Comparison of ENCODE assay signal across 15 cellular contexts in the genomic region with DNA sequence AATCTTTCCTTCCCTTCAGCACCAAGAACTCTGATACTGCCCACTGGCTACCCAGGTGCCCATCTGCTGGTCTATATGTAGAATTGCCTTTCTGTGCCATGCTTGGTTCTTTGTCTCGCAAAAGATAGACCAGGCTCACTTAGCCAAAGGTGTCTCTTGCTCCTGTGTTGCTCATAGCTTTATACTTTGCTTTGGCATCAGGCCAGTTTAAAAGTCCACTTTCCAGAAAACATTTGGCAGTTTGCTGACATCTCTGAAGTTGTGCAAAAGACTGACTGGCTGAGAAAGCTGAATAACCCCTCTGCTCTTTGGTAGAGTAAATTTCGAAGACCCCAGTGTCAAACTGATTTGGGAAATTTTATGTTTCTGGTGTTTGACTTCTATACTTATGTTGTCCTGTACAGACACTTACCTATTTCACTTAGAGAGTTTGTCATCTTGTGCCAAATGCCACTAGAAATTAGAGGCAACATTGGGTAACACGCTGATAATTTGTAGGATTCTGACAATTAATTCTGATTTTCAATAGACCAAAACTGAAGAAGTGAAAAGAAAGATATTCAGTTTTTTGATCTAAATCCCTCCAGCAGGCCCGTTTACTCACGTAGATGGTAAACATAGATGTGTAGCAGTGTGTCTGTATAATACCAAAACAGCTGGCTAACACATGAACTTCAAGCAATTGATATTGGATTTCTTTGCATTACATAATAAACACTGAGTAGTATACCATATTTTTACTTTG.
A peak's percentile ranks its signal among the peaks of the same experiment; 100 is the strongest.
DNase-seq lines count a peak whose midpoint lies in the region; ATAC-seq and TF ChIP-seq lines count a peak whose summit lies in the region.
"Had no signal": no experiment of that assay in that cellular context is flagged by ENCODE, and none has a peak within 500 bp of the region (broad histone marks: within the 10 kb centered on the region; RNA-seq: fewer than 3 reads in every experiment).

No MANE protein-coding gene starts in this region.

- H3K27me3 Mint-ChIP-seq in immature natural killer cell (ENCODE audit: low read depth in 3 of 3) (peaks cover 0 to 4% (median 2%) of the 10 kb centered on the region in 3 donors), natural killer cell (ENCODE audit: low read depth in 2 of 2) (peaks cover 0 to 6% of the 10 kb centered on the region in 2 donors)

- H3K4me3 ChIP-seq in fibroblast of the aortic adventitia (ENCODE audit: low read depth, low read length) (no peak overlapping the region), retinal pigment epithelial cell (ENCODE audit: low read length) (no peak overlapping the region)
- H3K4me3 ChIP-seq: ascending aorta, MG63, mucosa of descending colon had no signal

- DNase-seq in HCEC 1CT (peak; percentile 28), RPMI8226 (peak; percentile 19), fibroblast of the aortic adventitia (ENCODE audit: low read depth) (peak; percentile 62), retinal pigment epithelial cell (ENCODE audit: low read depth) (no peak), immature natural killer cell (no peak), natural killer cell (no peak), GM19238 (ENCODE audit: insufficient read length, low spot score) (no peak)
- DNase-seq: activated CD4-positive, alpha-beta T cell treated with anti-CD3 and anti-CD28 coated beads for 4 hours; activated T-cell treated with anti-CD3 and anti-CD28 coated beads, Interleukin-2, amount 50 U/mL, for 4 hours; COR-L47; MG63; mucosa of descending colon; NCI-H2171 treated with DMSO at 0.1 percent for 48 hours had no signal

- H3K4me3 Mint-ChIP-seq in immature natural killer cell (no peak overlapping the region), natural killer cell (no peak overlapping the region)
- H3K4me3 Mint-ChIP-seq: activated T-cell treated with anti-CD3 and anti-CD28 coated beads, Interleukin-2, amount 50 U/mL, for 4 hours; T-helper 1 cell treated with Interleukin-12 subunit alpha and Interleukin-12 subunit beta and Interleukin-4 antibody, amounts not matched to agents 30 μg/mL and 1 μg/mL, for 36 hours had no signal

- ATAC-seq in natural killer cell, result no peak
- ATAC-seq: activated T-cell treated with anti-CD3 and anti-CD28 coated beads, Interleukin-2, amount 50 U/mL, for 4 hours; mucosa of descending colon had no signal

- H3K4me1 Mint-ChIP-seq in immature natural killer cell (no peaks in the 10 kb centered on the region), natural killer cell (no peaks in the 10 kb centered on the region)

- H3K27ac Mint-ChIP-seq in immature natural killer cell, result no peak overlapping the region
- no peak overlapping the region for H3K27ac Mint-ChIP-seq in natural killer cell
- H3K27ac Mint-ChIP-seq: T-helper 1 cell treated with Interleukin-12 subunit alpha and Interleukin-12 subunit beta and Interleukin-4 antibody, amounts not matched to agents 30 μg/mL and 1 μg/mL, for 36 hours had no signal

- H3K9me3 Mint-ChIP-seq in immature natural killer cell (no peaks in the 10 kb centered on the region), natural killer cell (no peaks in the 10 kb centered on the region)
- H3K9me3 Mint-ChIP-seq: activated T-cell treated with anti-CD3 and anti-CD28 coated beads, Interleukin-2, amount 50 U/mL, for 4 hours; T-helper 1 cell treated with Interleukin-12 subunit alpha and Interleukin-12 subunit beta and Interleukin-4 antibody, amounts not matched to agents 30 μg/mL and 1 μg/mL, for 36 hours had no signal

- TF ChIP-seq CTCF in fibroblast of the aortic adventitia (IDR thresholded peaks at IDR 0.05; ENCODE audit: insufficient read depth, low read length), result peak; percentile 34
- peak; percentile 35 for TF ChIP-seq CTCF in retinal pigment epithelial cell (conservative IDR thresholded peaks at IDR 0.05; ENCODE audit: low read depth, low read length)
- no peak for TF ChIP-seq CTCF in natural killer cell (IDR thresholded peaks at IDR 0.05)

- H3K36me3 Mint-ChIP-seq in immature natural killer cell, result no peaks in the 10 kb centered on the region
- no peaks in the 10 kb centered on the region for H3K36me3 Mint-ChIP-seq in natural killer cell

- intact Hi-C loops in natural killer cell (cut with micrococcal nuclease), result no loop called here

Comparison
In these comparisons a context has a peak if more than half of its experiments do, and no peak if none do; other contexts are left out.
1. DNase-seq: peak in HCEC 1CT (single experiment), RPMI8226 (single experiment) and fibroblast of the aortic adventitia (single experiment); none in retinal pigment epithelial cell (single experiment), immature natural killer cell (0 of 3), natural killer cell (single experiment) and GM19238 (single experiment).